8 cellular contexts compared by ENCODE assay signal in the genomic region with DNA sequence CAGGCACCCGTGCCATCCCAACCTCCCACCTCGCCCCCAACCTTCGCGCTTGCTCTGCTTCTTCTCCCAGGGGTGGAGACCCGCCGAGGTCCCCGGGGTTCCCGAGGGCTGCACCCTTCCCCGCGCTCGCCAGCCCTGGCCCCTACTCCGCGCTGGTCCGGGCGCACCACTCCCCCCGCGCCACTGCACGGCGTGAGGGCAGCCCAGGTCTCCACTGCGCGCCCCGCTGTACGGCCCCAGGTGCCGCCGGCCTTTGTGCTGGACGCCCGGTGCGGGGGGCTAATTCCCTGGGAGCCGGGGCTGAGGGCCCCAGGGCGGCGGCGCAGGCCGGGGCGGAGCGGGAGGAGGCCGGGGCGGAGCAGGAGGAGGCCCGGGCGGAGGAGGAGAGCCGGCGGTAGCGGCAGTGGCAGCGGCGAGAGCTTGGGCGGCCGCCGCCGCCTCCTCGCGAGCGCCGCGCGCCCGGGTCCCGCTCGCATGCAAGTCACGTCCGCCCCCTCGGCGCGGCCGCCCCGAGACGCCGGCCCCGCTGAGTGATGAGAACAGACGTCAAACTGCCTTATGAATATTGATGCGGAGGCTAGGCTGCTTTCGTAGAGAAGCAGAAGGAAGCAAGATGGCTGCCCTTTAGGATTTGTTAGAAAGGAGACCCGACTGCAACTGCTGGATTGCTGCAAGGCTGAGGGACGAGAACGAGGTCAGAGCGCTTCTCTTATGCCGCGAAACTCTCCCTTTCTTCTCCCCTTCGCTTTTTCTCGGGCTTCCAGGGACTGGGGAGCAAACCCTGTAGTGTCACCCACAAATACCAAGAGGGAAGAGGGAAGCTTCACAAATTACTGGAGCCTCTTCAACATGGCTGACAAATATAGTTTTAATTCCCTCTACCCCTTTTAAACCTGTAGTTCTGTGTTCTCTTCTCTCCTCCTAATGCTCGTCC. TPM values are rescaled to one million over a fixed set of nuclear protein-coding genes. Genes with fewer than 3 reads are reported as not detected.
DNase-seq lines count a peak whose midpoint lies in the region; ATAC-seq, FAIRE-seq and TF ChIP-seq lines count a peak whose summit lies in the region.

Gene TET2 (plus strand): TSS at position 591 of the 934 bp plus-strand sequence. CDS start 87,067 bp downstream, outside the sequence.

- TF ChIP-seq POLR2A in endothelial cell of umbilical vein (IDR thresholded peaks at IDR 0.05; ENCODE audit: low read depth, low read length) = peak; percentile 72

- FAIRE-seq in endothelial cell of umbilical vein (lab: Jason Lieb, UNC) = peak; percentile 44

- H3K9me3 ChIP-seq in Caco-2 = no peaks in the 10 kb centered on the region
- H3K9me3 ChIP-seq in OCI-LY1 (ENCODE audit: low read length) = no peaks in the 10 kb centered on the region
- no peaks in the 10 kb centered on the region for H3K9me3 ChIP-seq in endothelial cell of umbilical vein (replicated peaks; ENCODE audit: control insufficient read depth, insufficient read depth, low read length)

- BruUV-seq in Caco-2 (replicated peaks; lab: Mats Ljungman, UMichigan) (no TSS peak), endothelial cell of umbilical vein (replicated peaks; lab: Mats Ljungman, UMichigan) (TSS peak; percentile 61)

- no peaks in the 10 kb centered on the region for H3K27me3 Mint-ChIP-seq in Caco-2 (ENCODE audit: insufficient read depth, unreplicated experiment)

- no peaks in the 10 kb centered on the region for H3K9me1 ChIP-seq in endothelial cell of umbilical vein (replicated peaks; ENCODE audit: control insufficient read depth, extremely low read depth, insufficient read depth, low read length)

- no peak within 1 kb of the TSS for H3K27ac ChIP-seq in OCI-LY1 (ENCODE audit: low read depth, low read length, poor library complexity, severe bottlenecking)
- H3K27ac ChIP-seq in endothelial cell of umbilical vein (ENCODE audit: insufficient read depth, low read depth, low read length) = peak within 1 kb of the TSS; percentile 98

- H3K79me2 ChIP-seq in OCI-LY1 (ENCODE audit: insufficient read depth, low read length) = no peaks in the 10 kb centered on the region
- H3K79me2 ChIP-seq in endothelial cell of umbilical vein (ENCODE audit: control insufficient read depth, insufficient read depth, low read length) = peaks cover 38% of the 10 kb centered on the region

- no peaks in the 10 kb centered on the region for H3K36me3 Mint-ChIP-seq in Caco-2 (ENCODE audit: insufficient read depth, unreplicated experiment)

- no peaks in the 10 kb centered on the region for H3K9me2 ChIP-seq in OCI-LY1 (ENCODE audit: low read depth, low read length)

- H3K27me3 ChIP-seq in Caco-2 (replicated peaks; ENCODE audit: control insufficient read depth, insufficient read depth, low read length) (no peaks in the 10 kb centered on the region), OCI-LY1 (ENCODE audit: insufficient read depth, low read length) (no peaks in the 10 kb centered on the region), endothelial cell of umbilical vein (ENCODE audit: control insufficient read depth in 2 of 2, insufficient read depth in 2 of 2, low read length in 2 of 2) (no peaks in the 10 kb centered on the region)

- peak within 1 kb of the TSS; percentile 97 for H3K27ac Mint-ChIP-seq in Caco-2 (ENCODE audit: unreplicated experiment)

- no peaks in the 10 kb centered on the region for H3K36me3 ChIP-seq in Caco-2 (ENCODE audit: control insufficient read depth, insufficient read depth, low read length)
- no peaks in the 10 kb centered on the region for H3K36me3 ChIP-seq in OCI-LY1 (ENCODE audit: insufficient read depth, low read length)
- H3K36me3 ChIP-seq in endothelial cell of umbilical vein (ENCODE audit: control insufficient read depth in 2 of 2, extremely low read depth in 1 of 2, insufficient read depth in 2 of 2, low read length in 2 of 2) = no peaks in the 10 kb centered on the region

- H4K20me1 ChIP-seq in OCI-LY1 (ENCODE audit: insufficient read depth, low read length) (no peaks in the 10 kb centered on the region), endothelial cell of umbilical vein (replicated peaks; ENCODE audit: control insufficient read depth, extremely low read depth, insufficient read depth, low read length) (peaks cover 4% of the 10 kb centered on the region)

- TF ChIP-seq CTCF in Caco-2 (IDR thresholded peaks at IDR 0.05; ENCODE audit: insufficient read depth in 1 of 2, low read depth in 1 of 2, low read length in 1 of 2, severe bottlenecking in 1 of 2, unreplicated experiment in 1 of 2) (no peak), OCI-LY1 (IDR thresholded peaks at IDR 0.05; ENCODE audit: low read length) (no peak), endothelial cell of umbilical vein (IDR thresholded peaks at IDR 0.05; ENCODE audit: extremely low read depth in 1 of 2, insufficient read depth in 1 of 2, low read depth in 1 of 2, low read length in 2 of 2) (no peak)

- H3K9ac ChIP-seq in OCI-LY1 (ENCODE audit: low read length) = peak within 1 kb of the TSS; percentile 83
- peak within 1 kb of the TSS; percentile 99 for H3K9ac ChIP-seq in endothelial cell of umbilical vein (replicated peaks; ENCODE audit: extremely low read depth, insufficient read depth, low read length)

- DNase-seq in Caco-2 (peak; percentile 75 to 76), HUDEP-2 (lab: John Stamatoyannopoulos, UW; ENCODE audit: unreplicated experiment in 76 of 76) (peak in 72 of 76 experiments; percentile 5 to 72 (median 46)), endothelial cell of umbilical vein (ENCODE audit: low read depth, low spot score) (peak; percentile 90), midbrain (lab: John Stamatoyannopoulos, UW) (peak; percentile 92)
- DNase-seq in activated CD8-positive, alpha-beta memory T cell treated with anti-CD3 and anti-CD28 coated beads, Interleukin-2, amount 50 U/mL, for 48 hours = peak; percentile 88
- DNase-seq in stimulated activated CD8-positive, alpha-beta memory T cell treated with anti-CD3 and anti-CD28 coated beads, Interleukin-15, amount 100 ng/mL, for 4 hours (ENCODE audit: low read depth in 2 of 2) = peak; percentile 63 to 71

- H3K4me2 ChIP-seq in OCI-LY1 (ENCODE audit: low read length) (peak within 1 kb of the TSS; percentile 97), endothelial cell of umbilical vein (ENCODE audit: insufficient read depth, low read length) (peak within 1 kb of the TSS; percentile 100)

- no peaks in the 10 kb centered on the region for H3F3A ChIP-seq in OCI-LY1 (ENCODE audit: insufficient read depth, low read length)

- POLR2A ChIA-PET in Caco-2 (lab: Charles Lee) = interaction anchor here (1.0 kb wide), 1 partner anchor 295 kb away, joined by 4 read pairs; no protein-coding TSS in a partner anchor
- POLR2A ChIA-PET in endothelial cell of umbilical vein (lab: Charles Lee) = interaction anchor here (0.7 kb wide), 1 partner anchor 327 kb away, joined by 3 read pairs; no protein-coding TSS in a partner anchor

- CTCF ChIA-PET in Caco-2 (lab: Charles Lee) (no interaction called here), endothelial cell of umbilical vein (lab: Charles Lee) (interaction anchor here (0.6 to 2.4 kb wide), 4 partner anchors 47 to 327 kb away, joined by 3 to 21 read pairs (median 5); partner anchors contain the start of gene PPA2)

- H3K4me3 ChIP-seq in Caco-2 (ENCODE audit: low read depth, low read length) (peak within 1 kb of the TSS; percentile 57), OCI-LY1 (ENCODE audit: low read depth, low read length, poor library complexity, severe bottlenecking) (peak within 1 kb of the TSS; percentile 79), endothelial cell of umbilical vein (replicated peaks in 1 of 3; ENCODE audit: insufficient read depth in 1 of 3, low read depth in 1 of 3, low read length in 3 of 3) (peak within 1 kb of the TSS; percentile 79 to 100 (median 100))

- H3K4me1 Mint-ChIP-seq in Caco-2 (ENCODE audit: low read depth, unreplicated experiment) = no peaks in the 10 kb centered on the region

- intact Hi-C loops in Caco-2 (cut with micrococcal nuclease; ENCODE audit: unreplicated experiment) (loop anchor here (1.0 to 2.0 kb wide), 2 partner anchors 47 to 326 kb away; no protein-coding TSS in a partner anchor), endothelial cell of umbilical vein (cut with micrococcal nuclease) (loop anchor here (1.0 to 10.0 kb wide), 6 partner anchors 98 to 562 kb away; partner anchors contain the start of genes GSTCD and INTS12)

- peak; percentile 77 for ATAC-seq in GM21423 (IDR thresholded peaks at IDR 0.05; ENCODE audit: unreplicated experiment)

- H3K4me1 ChIP-seq in Caco-2 (no peaks in the 10 kb centered on the region; the same call in 1 of the 2 replicates), OCI-LY1 (ENCODE audit: insufficient read depth, low read length, severe bottlenecking) (peaks cover 24% of the 10 kb centered on the region), endothelial cell of umbilical vein (ENCODE audit: control insufficient read depth, extremely low read depth, insufficient read depth, low read length) (peaks cover 23% of the 10 kb centered on the region)

- H2AFZ ChIP-seq in OCI-LY1 (ENCODE audit: low read length) (peak within 1 kb of the TSS; percentile 64), endothelial cell of umbilical vein (ENCODE audit: low read depth, low read length) (peak within 1 kb of the TSS; percentile 87)

- dilution Hi-C loops in endothelial cell of umbilical vein (cut with MboI; ENCODE audit: extremely low pct_ligation_motif_present, low sequenced_read_pairs) = no loop called here

- H3K9me3 Mint-ChIP-seq in Caco-2 (ENCODE audit: unreplicated experiment) = no peaks in the 10 kb centered on the region

- peak within 1 kb of the TSS; percentile 94 for H3K4me3 Mint-ChIP-seq in Caco-2 (ENCODE audit: unreplicated experiment)

TF ChIP-seq in endothelial cell of umbilical vein, 7 proteins besides CTCF, POLR2A, EP300 and RAD21 (continues in another document):
- TF ChIP-seq MYC (IDR thresholded peaks at IDR 0.05; ENCODE audit: low read depth, low read length) = no peak
- TF ChIP-seq JUN (IDR thresholded peaks at IDR 0.05; ENCODE audit: borderline replicate concordance, insufficient read depth, insufficient read length, low read depth) = no peak
- TF ChIP-seq GATA2 (IDR thresholded peaks at IDR 0.05; ENCODE audit: insufficient read depth, insufficient read length, low read depth, low read length) = no peak
- TF ChIP-seq FOS (IDR thresholded peaks at IDR 0.05; ENCODE audit: borderline replicate concordance, insufficient read depth, low read length) = no peak
- TF ChIP-seq MAX (IDR thresholded peaks at IDR 0.05; ENCODE audit: insufficient read depth, insufficient read length) = no peak

RNA-seq across cellular contexts. Expression of gene TET2, which starts in this region (rescaled TPM):
- 14.8 and 17.7 TPM in 2 replicates for total RNA-seq in Caco-2 (2022)
- total RNA-seq in endothelial cell of umbilical vein = 17.5 and 19.8 TPM in 2 replicates
- polyA plus RNA-seq in endothelial cell of umbilical vein = 4.7 and 4.8 TPM in 2 replicates
- 5.1 and 5.3 TPM in 2 replicates for polyA plus RNA-seq in endothelial cell of umbilical vein (2011; cell fraction: cytosol; rRNA removed)
- polyA plus RNA-seq in endothelial cell of umbilical vein (2011; cell fraction: nucleus; rRNA removed) = 24.8 and 26.3 TPM in 2 replicates
- 5.3 and 7.7 TPM in 2 replicates for polyA plus RNA-seq in endothelial cell of umbilical vein (2012)
- polyA minus RNA-seq in endothelial cell of umbilical vein = 28.4 and 40.4 TPM in 2 replicates
- polyA minus RNA-seq in endothelial cell of umbilical vein (2011; cell fraction: cytosol; rRNA and poly(A)+ RNA removed) = 7.4 TPM
- polyA minus RNA-seq in endothelial cell of umbilical vein (2011; cell fraction: nucleus; rRNA and poly(A)+ RNA removed) = 96.0 and 115 TPM in 2 replicates
